In genomic region chr14:90970167-90970600, GRCh38 we compare ENCODE assay signal across 12 cellular contexts.
DNase-seq lines count a peak whose midpoint lies in the region; ATAC-seq, FAIRE-seq and TF ChIP-seq lines count a peak whose summit lies in the region.
"Had no signal": no experiment of that assay in that cellular context is flagged by ENCODE, and none has a peak within 500 bp of the region (broad histone marks: within the 10 kb centered on the region; RNA-seq: fewer than 3 reads in every experiment).

No MANE protein-coding gene starts in this region.

- H3K27ac ChIP-seq in A673 (ENCODE audit: low read depth, low read length, poor library complexity, severe bottlenecking), result no peak overlapping the region
- no peak overlapping the region for H3K27ac ChIP-seq in psoas muscle
- H3K27ac ChIP-seq: KMS-11, neural progenitor cell, SJSA1 had no signal

- intact Hi-C loops in mucosa of descending colon (cut with DNase I, micrococcal nuclease) (no loop called here), A673 (cut with micrococcal nuclease; ENCODE audit: unreplicated experiment) (no loop called here), psoas muscle (cut with DNase I) (no loop called here)

- POLR2A ChIA-PET in A673 (lab: Charles Lee; ENCODE audit: low non-redundant PET), result no interaction called here

- CTCF ChIA-PET in A673 (lab: Charles Lee), result no interaction called here

- no TSS peak for BruUV-seq in A673 (replicated peaks; lab: Mats Ljungman, UMichigan)

- H3K4me3 ChIP-seq in mucosa of descending colon, result no peak overlapping the region
- no peak overlapping the region for H3K4me3 ChIP-seq in A673 (ENCODE audit: low read depth, low read length, poor library complexity, severe bottlenecking)
- H3K4me3 ChIP-seq in psoas muscle, result no peak overlapping the region
- H3K4me3 ChIP-seq: neural progenitor cell, SJSA1 had no signal

- ATAC-seq in GM18868 (IDR thresholded peaks at IDR 0.05; ENCODE audit: unreplicated experiment) (peak; percentile 62), mucosa of descending colon (peak; percentile 83), psoas muscle (no peak)
- peak; percentile 95 for ATAC-seq in activated naive CD4-positive, alpha-beta T cell treated with anti-CD3 and anti-CD28 coated beads, Interleukin-2, amount 50 U/mL, for 72 hours

- no peaks in the 10 kb centered on the region for H3K27me3 ChIP-seq in A673 (replicated peaks; ENCODE audit: insufficient read depth, low read depth, low read length, poor library complexity)
- no peaks in the 10 kb centered on the region for H3K27me3 ChIP-seq in psoas muscle (ENCODE audit: insufficient read depth in 3 of 3, low read length in 2 of 3)
- H3K27me3 ChIP-seq: neural progenitor cell, SJSA1 had no signal

- TF ChIP-seq CTCF in mucosa of descending colon (IDR thresholded peaks at IDR 0.05), result no peak
- no peak for TF ChIP-seq CTCF in A673 (conservative IDR thresholded peaks at IDR 0.05; ENCODE audit: low read depth, low read length)
- TF ChIP-seq CTCF in psoas muscle (IDR thresholded peaks at IDR 0.05), result no peak

- DNase-seq in HTR-8/SVneo (ENCODE audit: insufficient read length, low spot score), result peak; percentile 13
- DNase-seq in activated naive CD4-positive, alpha-beta T cell treated with anti-CD3 and anti-CD28 coated beads, Interleukin-2, amount 50 U/mL, for 72 hours (ENCODE audit: low spot score in 2 of 2), result no peak
- no peak for DNase-seq in mucosa of descending colon
- no peak for DNase-seq in NK-92 treated with Interleukin-12 subunit alpha and Interleukin-12 subunit beta, amount 100 ng/mL, for 24 hours (lab: John Stamatoyannopoulos, UW)
- DNase-seq in A673 (ENCODE audit: low spot score), result no peak
- no peak for DNase-seq in psoas muscle
- DNase-seq in NCI-H446 (lab: John Stamatoyannopoulos, UW), result no peak

- peak overlapping the region; percentile 91 to 98 for H3K27ac Mint-ChIP-seq in activated naive CD4-positive, alpha-beta T cell treated with anti-CD3 and anti-CD28 coated beads, Interleukin-2, amount 50 U/mL, for 72 hours
- H3K27ac Mint-ChIP-seq: neural progenitor cell had no signal

- 93 to 96% (median 96%) methylated on average over 1 of the region's 1 CpG for WGBS in psoas muscle, 3 donors

- H3K9me3 Mint-ChIP-seq in activated naive CD4-positive, alpha-beta T cell treated with anti-CD3 and anti-CD28 coated beads, Interleukin-2, amount 50 U/mL, for 72 hours, result peaks cover 0 to 11% of the 10 kb centered on the region in 2 donors

- H3K4me1 ChIP-seq in mucosa of descending colon (ENCODE audit: low read depth) (peaks cover 4% of the 10 kb centered on the region), A673 (ENCODE audit: insufficient read depth, low read length, poor library complexity, severe bottlenecking) (no peaks in the 10 kb centered on the region), psoas muscle (peaks cover 2% of the 10 kb centered on the region)
- H3K4me1 ChIP-seq: neural progenitor cell, SJSA1 had no signal

- H3K36me3 ChIP-seq in mucosa of descending colon (ENCODE audit: low read depth), result no peaks in the 10 kb centered on the region
- H3K36me3 ChIP-seq in A673 (ENCODE audit: insufficient read depth, low read length, poor library complexity, severe bottlenecking), result no peaks in the 10 kb centered on the region
- H3K36me3 ChIP-seq in psoas muscle (ENCODE audit: insufficient read depth in 1 of 2, low read depth in 1 of 2), result peaks cover 0 to 4% of the 10 kb centered on the region in 2 donors
- H3K36me3 ChIP-seq: neural progenitor cell, SJSA1 had no signal

- H3K9me3 ChIP-seq in mucosa of descending colon (no peaks in the 10 kb centered on the region), A673 (ENCODE audit: low read depth, low read length, poor library complexity, severe bottlenecking) (no peaks in the 10 kb centered on the region), psoas muscle (no peaks in the 10 kb centered on the region)
- H3K9me3 ChIP-seq: SJSA1 had no signal

- peaks cover 5 to 44% of the 10 kb centered on the region in 2 donors for H3K36me3 Mint-ChIP-seq in activated naive CD4-positive, alpha-beta T cell treated with anti-CD3 and anti-CD28 coated beads, Interleukin-2, amount 50 U/mL, for 72 hours
- H3K36me3 Mint-ChIP-seq: neural progenitor cell had no signal

- FAIRE-seq in HTR-8/SVneo (lab: Jason Lieb, UNC), result no peak
- FAIRE-seq: H1 had no signal

Comparison
In these comparisons a context has a peak if more than half of its experiments do, and no peak if none do; other contexts are left out.
1. ATAC-seq: peak in GM18868 (single experiment), activated naive CD4-positive, alpha-beta T cell treated with anti-CD3 and anti-CD28 coated beads, Interleukin-2, amount 50 U/mL, for 72 hours (2 of 2) and mucosa of descending colon (single experiment); none in psoas muscle (0 of 4).